ENCODE assay signal across 16 cellular contexts in genomic region chr16:49018259-49018931, GRCh38.
"Had no signal": no experiment of that assay in that cellular context is flagged by ENCODE, and none has a peak within 500 bp of the region (broad histone marks: within the 10 kb centered on the region; RNA-seq: fewer than 3 reads in every experiment).

No MANE protein-coding gene starts in this region.

- ATAC-seq: T-helper 17 cell had no signal

- H3K4me3 Mint-ChIP-seq: activated CD4-positive, alpha-beta memory T cell treated with anti-CD3 and anti-CD28 coated beads, Interleukin-2, amount 10 ng/mL, durations not matched to agents 7 days and 5 days; activated CD4-positive, alpha-beta T cell treated with anti-CD3 and anti-CD28 coated beads, Interleukin-2, amount 10 ng/mL, durations not matched to agents 7 days and 5 days; activated naive CD8-positive, alpha-beta T cell treated with anti-CD3 and anti-CD28 coated beads, Interleukin-2, amount 10 ng/mL, durations not matched to agents 7 days and 5 days; T-helper 17 cell had no signal

- H3K27ac Mint-ChIP-seq: activated CD4-positive, alpha-beta memory T cell treated with anti-CD3 and anti-CD28 coated beads, Interleukin-2, amount 10 ng/mL, durations not matched to agents 7 days and 5 days; activated CD4-positive, alpha-beta T cell treated with anti-CD3 and anti-CD28 coated beads, Interleukin-2, amount 10 ng/mL, durations not matched to agents 7 days and 5 days; activated naive CD8-positive, alpha-beta T cell treated with anti-CD3 and anti-CD28 coated beads, Interleukin-2, amount 10 ng/mL, durations not matched to agents 7 days and 5 days; T-helper 17 cell had no signal

- H3K36me3 ChIP-seq: adrenal gland, breast epithelium had no signal

- H3K9me3 Mint-ChIP-seq: activated CD4-positive, alpha-beta T cell treated with anti-CD3 and anti-CD28 coated beads, Interleukin-2, amount 10 ng/mL, durations not matched to agents 7 days and 5 days; activated naive CD8-positive, alpha-beta T cell treated with anti-CD3 and anti-CD28 coated beads, Interleukin-2, amount 10 ng/mL, durations not matched to agents 7 days and 5 days had no signal

- H3K4me3 ChIP-seq: adrenal gland, breast epithelium had no signal

- H3K27me3 ChIP-seq: breast epithelium had no signal

- H3K27me3 Mint-ChIP-seq: activated CD4-positive, alpha-beta memory T cell treated with anti-CD3 and anti-CD28 coated beads, Interleukin-2, amount 10 ng/mL, durations not matched to agents 7 days and 5 days; activated CD4-positive, alpha-beta T cell treated with anti-CD3 and anti-CD28 coated beads, Interleukin-2, amount 10 ng/mL, durations not matched to agents 7 days and 5 days; activated naive CD8-positive, alpha-beta T cell treated with anti-CD3 and anti-CD28 coated beads, Interleukin-2, amount 10 ng/mL, durations not matched to agents 7 days and 5 days; T-helper 17 cell had no signal

- H3K4me1 ChIP-seq: adrenal gland, breast epithelium had no signal

- H3K4me1 Mint-ChIP-seq: activated CD4-positive, alpha-beta memory T cell treated with anti-CD3 and anti-CD28 coated beads, Interleukin-2, amount 10 ng/mL, durations not matched to agents 7 days and 5 days; activated CD4-positive, alpha-beta T cell treated with anti-CD3 and anti-CD28 coated beads, Interleukin-2, amount 10 ng/mL, durations not matched to agents 7 days and 5 days; activated naive CD8-positive, alpha-beta T cell treated with anti-CD3 and anti-CD28 coated beads, Interleukin-2, amount 10 ng/mL, durations not matched to agents 7 days and 5 days; T-helper 17 cell had no signal

- H3K9me3 ChIP-seq: adrenal gland, breast epithelium had no signal

- H3K27ac ChIP-seq: adrenal gland, breast epithelium had no signal

- H3K36me3 Mint-ChIP-seq: activated naive CD8-positive, alpha-beta T cell treated with anti-CD3 and anti-CD28 coated beads, Interleukin-2, amount 10 ng/mL, durations not matched to agents 7 days and 5 days had no signal

- DNase-seq: activated CD4-positive, alpha-beta memory T cell treated with anti-CD3 and anti-CD28 coated beads, Interleukin-2, amount 10 ng/mL, durations not matched to agents 7 days and 5 days; activated CD4-positive, alpha-beta T cell treated with anti-CD3 and anti-CD28 coated beads, Interleukin-2, amount 10 ng/mL, durations not matched to agents 7 days and 5 days; activated CD4-positive, CD25-positive, alpha-beta regulatory T cell; activated naive CD4-positive, alpha-beta T cell treated with anti-CD3 and anti-CD28 coated beads, Interleukin-2, amount 50 U/mL, for 16 hours; activated naive CD8-positive, alpha-beta T cell treated with anti-CD3 and anti-CD28 coated beads, Interleukin-2, amount 10 ng/mL, durations not matched to agents 7 days and 5 days; activated T-cell treated with anti-CD3 and anti-CD28 coated beads, Interleukin-2, amount 50 U/mL, for 1 hour; adrenal gland; anterior cingulate cortex; NCI-H2029; NCI-H2107; NCI-H226; NCI-H526; SIG-M5; T-helper 17 cell; T-helper 9 cell had no signal
